In genomic region chr16:87365021-87365713, GRCh38 we compare ENCODE assay signal across 15 cellular contexts. TPM values are rescaled to one million over a fixed set of nuclear protein-coding genes. Genes with fewer than 3 reads are reported as not detected.
DNase-seq lines count a peak whose midpoint lies in the region; ATAC-seq and TF ChIP-seq lines count a peak whose summit lies in the region.
"Had no signal": no experiment of that assay in that cellular context is flagged by ENCODE, and none has a peak within 500 bp of the region (broad histone marks: within the 10 kb centered on the region; RNA-seq: fewer than 3 reads in every experiment).

No MANE protein-coding gene starts in this region.

- no peak for TF ChIP-seq CTCF in glutamatergic neuron (IDR thresholded peaks at IDR 0.05; ENCODE audit: partially characterized antibody, unreplicated experiment)
- TF ChIP-seq CTCF in sigmoid colon (IDR thresholded peaks at IDR 0.05) = no peak

- H3K4me1 ChIP-seq in sigmoid colon = peaks cover 0 to 59% (median 56%) of the 10 kb centered on the region in 4 donors

- peak overlapping the region; percentile 76 to 89 (median 86) for H3K27ac ChIP-seq in sigmoid colon
- H3K27ac ChIP-seq: PC-9 had no signal

- CTCF ChIA-PET in activated naive CD4-positive, alpha-beta T cell treated with anti-CD3 and anti-CD28 coated beads for 36 hours (lab: Charles Lee) = no interaction called here

- peaks cover 0 to 31% (median 6%) of the 10 kb centered on the region in 4 donors for H3K36me3 ChIP-seq in sigmoid colon
- H3K36me3 ChIP-seq in MG63 = no peaks in the 10 kb centered on the region; the same call in 1 of the 2 replicates

- no peaks in the 10 kb centered on the region for H3K27me3 ChIP-seq in sigmoid colon
- H3K27me3 ChIP-seq in MG63 = no peaks in the 10 kb centered on the region

- intact Hi-C loops in activated naive CD4-positive, alpha-beta T cell treated with anti-CD3 and anti-CD28 coated beads for 36 hours (cut with micrococcal nuclease) = no loop called here
- intact Hi-C loops in sigmoid colon (cut with DNase I) = no loop called here

- no peak for TF ChIP-seq POLR2A in sigmoid colon (IDR thresholded peaks at IDR 0.05)

- H3K4me1 Mint-ChIP-seq in activated naive CD4-positive, alpha-beta T cell treated with anti-CD3 and anti-CD28 coated beads for 36 hours (ENCODE audit: low read depth) = peaks cover 44% of the 10 kb centered on the region
- H3K4me1 Mint-ChIP-seq in glutamatergic neuron (ENCODE audit: low read depth, unreplicated experiment) = peaks cover 41% of the 10 kb centered on the region

- no peaks in the 10 kb centered on the region for H3K9me3 Mint-ChIP-seq in activated naive CD4-positive, alpha-beta T cell treated with anti-CD3 and anti-CD28 coated beads, Interleukin-2, amount 50 U/mL, for 72 hours
- no peaks in the 10 kb centered on the region for H3K9me3 Mint-ChIP-seq in activated naive CD4-positive, alpha-beta T cell treated with anti-CD3 and anti-CD28 coated beads for 36 hours
- H3K9me3 Mint-ChIP-seq in glutamatergic neuron (ENCODE audit: unreplicated experiment) = no peaks in the 10 kb centered on the region
- H3K9me3 Mint-ChIP-seq: HFFc6 had no signal

- peak overlapping the region; percentile 13 to 69 for H3K27ac Mint-ChIP-seq in activated naive CD4-positive, alpha-beta T cell treated with anti-CD3 and anti-CD28 coated beads, Interleukin-2, amount 50 U/mL, for 72 hours
- H3K27ac Mint-ChIP-seq in activated naive CD4-positive, alpha-beta T cell treated with anti-CD3 and anti-CD28 coated beads for 36 hours = no peak overlapping the region
- no peak overlapping the region for H3K27ac Mint-ChIP-seq in glutamatergic neuron (ENCODE audit: unreplicated experiment)

- ATAC-seq in activated naive CD4-positive, alpha-beta T cell treated with anti-CD3 and anti-CD28 coated beads, Interleukin-2, amount 50 U/mL, for 72 hours = no peak
- no peak for ATAC-seq in GM21447 (IDR thresholded peaks at IDR 0.05; ENCODE audit: unreplicated experiment)

- H3K9me3 ChIP-seq in sigmoid colon (no peaks in the 10 kb centered on the region), MG63 (no peaks in the 10 kb centered on the region)

- 87 to 90% methylated on average over 13 of the region's 13 CpGs for WGBS in sigmoid colon, 2 donors

- no peak overlapping the region for H3K4me3 Mint-ChIP-seq in activated naive CD4-positive, alpha-beta T cell treated with anti-CD3 and anti-CD28 coated beads for 36 hours
- peak overlapping the region; percentile 47 for H3K4me3 Mint-ChIP-seq in glutamatergic neuron (ENCODE audit: unreplicated experiment)

- no peak for DNase-seq in activated naive CD4-positive, alpha-beta T cell treated with anti-CD3 and anti-CD28 coated beads, Interleukin-2, amount 50 U/mL, for 72 hours (ENCODE audit: low spot score in 2 of 2)
- no peak for DNase-seq in activated naive CD4-positive, alpha-beta T cell treated with anti-CD3 and anti-CD28 coated beads for 36 hours
- peak; percentile 18 for DNase-seq in D341Med (ENCODE audit: low spot score)
- DNase-seq in glutamatergic neuron = no peak
- DNase-seq in sigmoid colon = no peak
- DNase-seq in C1 segment of cervical spinal cord (lab: John Stamatoyannopoulos, UW) = no peak
- no peak for DNase-seq in MG63
- DNase-seq: AML-193, DMS 273 treated with DMSO at 0.1 percent for 48 hours, HFFc6, KG1, NCI-H1105, NCI-H1694 treated with DMSO at 0.1 percent for 48 hours had no signal

- TF ChIP-seq EP300 in sigmoid colon (IDR thresholded peaks at IDR 0.05) = no peak

- H3K36me3 Mint-ChIP-seq in activated naive CD4-positive, alpha-beta T cell treated with anti-CD3 and anti-CD28 coated beads, Interleukin-2, amount 50 U/mL, for 72 hours = no peaks in the 10 kb centered on the region
- H3K36me3 Mint-ChIP-seq in activated naive CD4-positive, alpha-beta T cell treated with anti-CD3 and anti-CD28 coated beads for 36 hours (ENCODE audit: low read depth) = peaks cover 8% of the 10 kb centered on the region
- H3K36me3 Mint-ChIP-seq in glutamatergic neuron (ENCODE audit: unreplicated experiment) = peaks cover 4% of the 10 kb centered on the region

- no peaks in the 10 kb centered on the region for H3K27me3 Mint-ChIP-seq in activated naive CD4-positive, alpha-beta T cell treated with anti-CD3 and anti-CD28 coated beads for 36 hours (ENCODE audit: low read depth)
- H3K27me3 Mint-ChIP-seq in glutamatergic neuron (ENCODE audit: unreplicated experiment) = no peaks in the 10 kb centered on the region

- H3K4me3 ChIP-seq in sigmoid colon (no peak overlapping the region), MG63 (no peak overlapping the region)
- H3K4me3 ChIP-seq: PC-9 had no signal

RNA-seq across cellular contexts. Expression of gene FBXO31, which starts 18.4 kb away (rescaled TPM):
- 10 to 100 TPM; 25.3 to 36.0 TPM for total RNA-seq in activated naive CD4-positive, alpha-beta T cell treated with anti-CD3 and anti-CD28 coated beads, Interleukin-2, amount 50 U/mL, for 72 hours
- 10 to 100 TPM; 26.4 to 26.7 TPM for total RNA-seq in activated naive CD4-positive, alpha-beta T cell treated with anti-CD3 and anti-CD28 coated beads for 36 hours
- 66.7 TPM for total RNA-seq in glutamatergic neuron (ENCODE audit: unreplicated experiment)
- total RNA-seq in sigmoid colon = 100 to 1,000 TPM in 2 of 4 donors, 10 to 100 TPM in 2; 86.7 to 120 (median 98.4) TPM
- 10 to 100 TPM; 15.0 to 40.0 (median 16.2) TPM for polyA plus RNA-seq in sigmoid colon
- 12.6 and 33.4 TPM in 2 replicates for total RNA-seq in MG63 (2014; rRNA removed; shearing (Covaris generic); ENCODE audit: low replicate concordance)

RNA-seq across cellular contexts. Expression of gene MAP1LC3B, which starts 27.0 kb away (rescaled TPM):
- 10 to 100 TPM; 64.7 to 83.4 TPM for total RNA-seq in activated naive CD4-positive, alpha-beta T cell treated with anti-CD3 and anti-CD28 coated beads, Interleukin-2, amount 50 U/mL, for 72 hours
- 10 to 100 TPM; 61.8 to 62.5 TPM for total RNA-seq in activated naive CD4-positive, alpha-beta T cell treated with anti-CD3 and anti-CD28 coated beads for 36 hours
- total RNA-seq in glutamatergic neuron (ENCODE audit: unreplicated experiment) (297 TPM), sigmoid colon (10 to 100 TPM; 50.0 to 62.6 (median 62.2) TPM)
- 100 to 1,000 TPM in 1 of 3 donors, 10 to 100 TPM in 2; 48.0 to 137 (median 76.3) TPM for polyA plus RNA-seq in sigmoid colon
- total RNA-seq in MG63 (2014; rRNA removed; shearing (Covaris generic); ENCODE audit: low replicate concordance) = 7.9 and 16.0 TPM in 2 replicates

RNA-seq across cellular contexts. Expression of gene C16orf95, which starts 48.0 kb away (rescaled TPM):
- total RNA-seq in activated naive CD4-positive, alpha-beta T cell treated with anti-CD3 and anti-CD28 coated beads, Interleukin-2, amount 50 U/mL, for 72 hours = 10 to 100 TPM; 12.2 to 16.9 TPM
- total RNA-seq in activated naive CD4-positive, alpha-beta T cell treated with anti-CD3 and anti-CD28 coated beads for 36 hours = 10 to 100 TPM; 17.2 to 23.4 TPM
- total RNA-seq in glutamatergic neuron (ENCODE audit: unreplicated experiment) = 9.2 TPM
- total RNA-seq in sigmoid colon = 1 to 10 TPM in 2 of 4 donors, under 1 TPM in 1, not detected in 1; 0.36 to 1.9 (median 1.2) TPM
- polyA plus RNA-seq in sigmoid colon = 1 to 10 TPM; 2.5 to 6.6 (median 4.3) TPM
- 6.6 TPM in 1 of 2 replicates, not detected in the other for total RNA-seq in MG63 (2014; rRNA removed; shearing (Covaris generic); ENCODE audit: low replicate concordance)

Comparison
In these comparisons a context has a peak if more than half of its experiments do, and no peak if none do; other contexts are left out.
1. H3K27ac Mint-ChIP-seq: peak in activated naive CD4-positive, alpha-beta T cell treated with anti-CD3 and anti-CD28 coated beads, Interleukin-2, amount 50 U/mL, for 72 hours (2 of 2); none in activated naive CD4-positive, alpha-beta T cell treated with anti-CD3 and anti-CD28 coated beads for 36 hours (single experiment) and glutamatergic neuron (single experiment).